Comparison of ENCODE assay signal across 8 cellular contexts in the genomic region with DNA sequence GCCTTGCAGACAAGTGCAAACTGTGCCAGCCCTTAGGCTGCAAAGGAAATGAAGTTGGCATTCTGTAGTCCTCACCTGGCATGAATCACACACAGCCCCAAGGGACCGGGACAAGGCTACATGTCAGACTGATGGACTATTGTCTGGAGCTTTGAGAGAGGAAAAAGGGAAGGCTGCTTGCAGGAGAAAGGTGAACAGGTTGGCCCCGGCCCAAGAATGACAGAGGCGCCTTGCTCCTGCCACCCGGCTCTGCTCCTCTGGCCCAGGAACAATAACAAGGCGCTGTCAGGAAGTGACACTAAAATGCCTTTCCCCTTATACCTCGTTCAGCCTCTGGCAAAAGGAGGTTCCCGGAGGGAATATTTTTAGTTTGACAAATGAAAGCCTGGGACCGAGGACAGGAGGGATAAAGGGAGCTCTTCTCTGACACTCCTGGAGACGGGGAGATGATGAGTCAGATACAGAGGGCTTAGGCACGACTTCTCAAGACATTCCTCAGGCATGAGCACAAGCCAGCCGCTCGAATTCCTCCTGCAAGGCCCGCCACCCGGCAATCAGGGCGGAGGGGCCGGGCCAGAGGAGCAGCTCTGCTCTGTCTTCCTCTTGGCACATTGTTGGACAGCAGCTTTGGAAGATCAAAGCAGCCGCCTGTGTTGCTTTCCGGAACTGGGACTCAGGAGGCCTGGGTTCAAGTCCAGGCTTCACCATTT.
DNase-seq lines count a peak whose midpoint lies in the region; ATAC-seq, FAIRE-seq and TF ChIP-seq lines count a peak whose summit lies in the region.

No MANE protein-coding gene starts in this region.

- 68% methylated on average over 18 of the region's 18 CpGs; no CpG with 5 or more reads in 1 of the 2 experiments for WGBS in H1 (ENCODE audit: extremely low coverage in 1 of 2, insufficient coverage in 1 of 2, insufficient read length in 1 of 2, insufficient replicate concordance in 2 of 2, low coverage in 1 of 2, low lambda C conversion rate in 2 of 2, missing lambda C conversion rate in 1 of 2), 2 experiments

- no peak for FAIRE-seq in H1 (lab: Jason Lieb, UNC)

- H3K4me3 ChIP-seq in AG09309 (ENCODE audit: control insufficient read depth, low read depth, low read length), result no peak overlapping the region
- H3K4me3 ChIP-seq in H1 (ENCODE audit: extremely low read depth in 1 of 4, insufficient read depth in 2 of 4, low read depth in 3 of 4, low read length in 4 of 4), result no peak overlapping the region
- no peak overlapping the region for H3K4me3 ChIP-seq in vagina

- H3K4me3 Mint-ChIP-seq in glutamatergic neuron (ENCODE audit: unreplicated experiment), result no peak overlapping the region

- H3K4me1 ChIP-seq in H1 (replicated peaks in 1 of 4; ENCODE audit: control insufficient read depth in 3 of 4, insufficient read depth in 4 of 4, low read length in 3 of 4) (peaks cover 0 to 3% (median under 1%) of the 10 kb centered on the region in 4 experiments; a peak in 3 of 7 replicates), vagina (peaks cover 16% of the 10 kb centered on the region)

- no peak overlapping the region for H2BK5ac ChIP-seq in H1 (ENCODE audit: low read depth, low read length)

- no peak overlapping the region for H4K91ac ChIP-seq in H1 (replicated peaks; ENCODE audit: insufficient read length, low read length)

- no peak for TF ChIP-seq EP300 in H1 (IDR thresholded peaks at IDR 0.05; ENCODE audit: borderline replicate concordance in 1 of 2, low read depth in 2 of 2, low read length in 2 of 2)

- TF ChIP-seq RAD21 in H1 (IDR thresholded peaks at IDR 0.05 in 1 of 2, conservative IDR thresholded peaks at IDR 0.05 in 1 of 2; ENCODE audit: low read depth in 2 of 2, low read length in 2 of 2), result no peak

- H2BK12ac ChIP-seq in H1 (ENCODE audit: low read depth, low read length), result peak overlapping the region; percentile 11; the same call in 1 of the 2 replicates

- H2BK15ac ChIP-seq in H1 (ENCODE audit: low read length), result no peak overlapping the region

- ATAC-seq in HG02588 (IDR thresholded peaks at IDR 0.05; ENCODE audit: unreplicated experiment), result no peak

- no peak overlapping the region for H3K14ac ChIP-seq in H1 (ENCODE audit: insufficient read length)

- H3K27ac ChIP-seq in H1 (ENCODE audit: low read depth, low read length), result no peak overlapping the region
- H3K27ac ChIP-seq in vagina, result no peak overlapping the region

- no peaks in the 10 kb centered on the region for H3K9me3 ChIP-seq in H1 (ENCODE audit: insufficient read depth in 2 of 2, low read depth in 1 of 2, low read length in 1 of 2)
- H3K9me3 ChIP-seq in vagina, result no peaks in the 10 kb centered on the region

- intact Hi-C loops in vagina (cut with DNase I), result no loop called here

- TF ChIP-seq POLR2A in H1 (IDR thresholded peaks at IDR 0.05; ENCODE audit: control extremely low read depth in 1 of 2, low read depth in 2 of 2, low read length in 2 of 2), result no peak
- no peak for TF ChIP-seq POLR2A in vagina (IDR thresholded peaks at IDR 0.05)

- H3K4ac ChIP-seq in H1 (replicated peaks; ENCODE audit: insufficient read length, low read depth, low read length), result no peak overlapping the region

- no peak overlapping the region for H3K23ac ChIP-seq in H1 (ENCODE audit: insufficient read length)

- DNase-seq in AG09309 (ENCODE audit: low read depth) (peak; percentile 85), NCI-H2029 (lab: John Stamatoyannopoulos, UW) (peak; percentile 61), H1 (ENCODE audit: low read depth in 1 of 2, low spot score in 2 of 2) (peak; percentile 61 to 78), mucosa of gallbladder (ENCODE audit: low spot score) (peak; percentile 83), NCI-H510A treated with DMSO at 0.1 percent for 48 hours (lab: John Stamatoyannopoulos, UW) (no peak), vagina (ENCODE audit: extremely low spot score in 2 of 2) (no peak), glutamatergic neuron (no peak)

- no peak overlapping the region for H2BK20ac ChIP-seq in H1 (ENCODE audit: low read length)

- no peak overlapping the region for H2BK120ac ChIP-seq in H1 (replicated peaks; ENCODE audit: low read depth, low read length)

- H3K23me2 ChIP-seq in H1 (ENCODE audit: low read depth, low read length), result no peaks in the 10 kb centered on the region

- H3K36me3 Mint-ChIP-seq in glutamatergic neuron (ENCODE audit: unreplicated experiment), result no peaks in the 10 kb centered on the region

- H2AFZ ChIP-seq in H1 (ENCODE audit: low read length), result no peak overlapping the region

- no peak overlapping the region for H3K18ac ChIP-seq in H1 (ENCODE audit: extremely low read depth, low read length)

- no peak overlapping the region for H2AK5ac ChIP-seq in H1 (ENCODE audit: low read depth, low read length)

- peaks cover 7% of the 10 kb centered on the region for H3K9me3 Mint-ChIP-seq in glutamatergic neuron (ENCODE audit: unreplicated experiment)

- H3K27me3 ChIP-seq in H1 (replicated peaks in 1 of 4; ENCODE audit: control insufficient read depth in 3 of 4, extremely low read depth in 1 of 4, insufficient read depth in 3 of 4, low read length in 3 of 4) (no peaks in the 10 kb centered on the region), vagina (no peaks in the 10 kb centered on the region)

- H4K5ac ChIP-seq in H1 (ENCODE audit: insufficient read length, low read depth, low read length), result no peak overlapping the region

- no peak overlapping the region for H4K8ac ChIP-seq in H1 (ENCODE audit: extremely low read depth, insufficient read depth, low read length)

- no peak overlapping the region for H3K4me2 ChIP-seq in H1 (ENCODE audit: insufficient read depth in 1 of 2, low read depth in 2 of 2, low read length in 2 of 2)

- H3K79me2 ChIP-seq in H1 (ENCODE audit: control insufficient read depth in 1 of 2, insufficient read depth in 2 of 2, low read length in 2 of 2), result no peaks in the 10 kb centered on the region

- CTCF ChIA-PET in H1 (lab: Charles Lee; ENCODE audit: partially characterized antibody), result interaction anchor here (1.1 to 1.5 kb wide), 7 partner anchors 17 to 192 kb away, joined by 3 to 6 read pairs (median 4); no protein-coding TSS in a partner anchor

- TF ChIP-seq CTCF in AG09309 (IDR thresholded peaks at IDR 0.05; ENCODE audit: control insufficient read depth, insufficient read depth, low read depth, low read length, missing control alignments) (no peak), H1 (IDR thresholded peaks at IDR 0.05; ENCODE audit: control extremely low read depth in 1 of 3, insufficient read depth in 1 of 3, low read depth in 1 of 3, low read length in 3 of 3) (no peak), vagina (IDR thresholded peaks at IDR 0.05) (no peak), glutamatergic neuron (IDR thresholded peaks at IDR 0.05; ENCODE audit: partially characterized antibody, unreplicated experiment) (no peak)

- no peaks in the 10 kb centered on the region for H3K79me1 ChIP-seq in H1 (ENCODE audit: low read depth, low read length)

- no peaks in the 10 kb centered on the region for H4K20me1 ChIP-seq in H1 (replicated peaks in 1 of 2; ENCODE audit: control insufficient read depth in 1 of 2, insufficient read depth in 2 of 2, low read length in 2 of 2)

- no peak overlapping the region for H3K56ac ChIP-seq in H1 (replicated peaks; ENCODE audit: insufficient read length, low read depth, low read length)

- H3K27ac Mint-ChIP-seq in glutamatergic neuron (ENCODE audit: unreplicated experiment), result no peak overlapping the region

- H3K4me1 Mint-ChIP-seq in glutamatergic neuron (ENCODE audit: low read depth, unreplicated experiment), result peaks cover 2% of the 10 kb centered on the region

- no peak overlapping the region for H3K9ac ChIP-seq in H1 (replicated peaks in 1 of 4; ENCODE audit: extremely low read depth in 1 of 4, low read depth in 3 of 4, low read length in 3 of 4)

- H3K27me3 Mint-ChIP-seq in glutamatergic neuron (ENCODE audit: unreplicated experiment), result peaks cover 1% of the 10 kb centered on the region

- POLR2A ChIA-PET in H1 (lab: Charles Lee; ENCODE audit: partially characterized antibody), result interaction anchor here (1.0 kb wide), 1 partner anchor 8 kb away, joined by 4 read pairs; no protein-coding TSS in a partner anchor

- H3K36me3 ChIP-seq in H1 (ENCODE audit: control insufficient read depth in 2 of 4, insufficient read depth in 4 of 4, low read length in 3 of 4) (no peaks in the 10 kb centered on the region), vagina (no peaks in the 10 kb centered on the region)

TF ChIP-seq in H1, 55 proteins besides CTCF, POLR2A, EP300 and RAD21:
- peak; percentile 65; the same call in 1 of the 2 replicates for TF ChIP-seq TEAD4 (IDR thresholded peaks at IDR 0.05; ENCODE audit: low read depth, low read length)
- TF ChIP-seq JUND (IDR thresholded peaks at IDR 0.05; ENCODE audit: low read length), result peak; percentile 78
- TF ChIP-seq HDAC2 (IDR thresholded peaks at IDR 0.05; ENCODE audit: borderline replicate concordance in 1 of 2, low read depth in 2 of 2, low read length in 2 of 2), result no peak
- peak; percentile 56; the same call in 1 of the 2 replicates for TF ChIP-seq JUN (IDR thresholded peaks at IDR 0.05; ENCODE audit: low read depth, low read length)
- TF ChIP-seq CHD2 (IDR thresholded peaks at IDR 0.05; ENCODE audit: low read length), result no peak
- 0 out of 4 replicates have a peak, but pooled peaks of 1 of the 2 experiments have one; percentile 27 for TF ChIP-seq SIN3A (conservative IDR thresholded peaks at IDR 0.05 in 1 of 2, IDR thresholded peaks at IDR 0.05 in 1 of 2; ENCODE audit: low read depth in 1 of 2, low read length in 2 of 2)
- TF ChIP-seq TAF7 (optimal IDR thresholded peaks at IDR 0.05; ENCODE audit: borderline replicate concordance, low read depth, low read length), result no peak
- no peak for TF ChIP-seq KDM4A (IDR thresholded peaks at IDR 0.05; ENCODE audit: low read depth, low read length, severe bottlenecking)

Comparison
In these comparisons a context has a peak if more than half of its experiments do, and no peak if none do; other contexts are left out.
1. DNase-seq: peak in AG09309 (single experiment), NCI-H2029 (single experiment), H1 (2 of 2) and mucosa of gallbladder (single experiment); none in NCI-H510A treated with DMSO at 0.1 percent for 48 hours (single experiment), vagina (0 of 2) and glutamatergic neuron (single experiment).